In genomic region chr19:12695997-12696365, GRCh38 we compare ENCODE assay signal across 8 cellular contexts. TPM values are rescaled to one million over a fixed set of nuclear protein-coding genes. Genes with fewer than 3 reads are reported as not detected.
DNase-seq lines count a peak whose midpoint lies in the region; ATAC-seq lines count a peak whose summit lies in the region.

No MANE protein-coding gene starts in this region.

- no peaks in the 10 kb centered on the region for H3K9me3 ChIP-seq in iPS-20b (ENCODE audit: insufficient read depth, low read depth, low read length)

- H3K36me3 ChIP-seq in iPS-20b (ENCODE audit: insufficient read depth, low read depth, low read length): peaks cover 29% of the 10 kb centered on the region

- H3K4me3 ChIP-seq in iPS-20b (ENCODE audit: low read length): peak overlapping the region; percentile 93

- H3K4me3 Mint-ChIP-seq in activated T-helper 17 cell treated with anti-CD3 and anti-CD28 coated beads, Interleukin-2, amount 50 U/mL, for 72 hours: peak overlapping the region; percentile 89
- H3K4me3 Mint-ChIP-seq in stimulated activated naive CD8-positive, alpha-beta T cell treated with anti-CD3 and anti-CD28 coated beads, Interleukin-15, amount 100 ng/mL, for 72 hours: peak overlapping the region; percentile 81 to 88

- H3K27ac Mint-ChIP-seq in activated T-helper 17 cell treated with anti-CD3 and anti-CD28 coated beads, Interleukin-2, amount 50 U/mL, for 72 hours: peak overlapping the region; percentile 84
- H3K27ac Mint-ChIP-seq in stimulated activated naive CD8-positive, alpha-beta T cell treated with anti-CD3 and anti-CD28 coated beads, Interleukin-15, amount 100 ng/mL, for 72 hours: peak overlapping the region in 1 of 2 donors; percentile 74

- peaks cover 21% of the 10 kb centered on the region for H3K36me3 Mint-ChIP-seq in activated T-helper 17 cell treated with anti-CD3 and anti-CD28 coated beads, Interleukin-2, amount 50 U/mL, for 72 hours (ENCODE audit: low read depth)

- no peak overlapping the region for H3K27ac ChIP-seq in iPS-20b (ENCODE audit: low read length)

- peak overlapping the region; percentile 90; the same call in 1 of the 2 replicates for H3K9ac ChIP-seq in iPS-20b (ENCODE audit: low read depth, low read length)

- no peaks in the 10 kb centered on the region for H3K27me3 Mint-ChIP-seq in activated T-helper 17 cell treated with anti-CD3 and anti-CD28 coated beads, Interleukin-2, amount 50 U/mL, for 72 hours
- H3K27me3 Mint-ChIP-seq in stimulated activated naive CD8-positive, alpha-beta T cell treated with anti-CD3 and anti-CD28 coated beads, Interleukin-15, amount 100 ng/mL, for 72 hours: no peaks in the 10 kb centered on the region

- H3K4me1 Mint-ChIP-seq in activated T-helper 17 cell treated with anti-CD3 and anti-CD28 coated beads, Interleukin-2, amount 50 U/mL, for 72 hours: peaks cover 5% of the 10 kb centered on the region
- H3K4me1 Mint-ChIP-seq in stimulated activated naive CD8-positive, alpha-beta T cell treated with anti-CD3 and anti-CD28 coated beads, Interleukin-15, amount 100 ng/mL, for 72 hours: peaks cover 15% of the 10 kb centered on the region

- no peaks in the 10 kb centered on the region for H3K9me3 Mint-ChIP-seq in activated T-helper 17 cell treated with anti-CD3 and anti-CD28 coated beads, Interleukin-2, amount 50 U/mL, for 72 hours
- H3K9me3 Mint-ChIP-seq in stimulated activated naive CD8-positive, alpha-beta T cell treated with anti-CD3 and anti-CD28 coated beads, Interleukin-15, amount 100 ng/mL, for 72 hours: no peaks in the 10 kb centered on the region

- no peaks in the 10 kb centered on the region for H3K27me3 ChIP-seq in iPS-20b (ENCODE audit: insufficient read depth, low read length)

- ATAC-seq in GM19025 (IDR thresholded peaks at IDR 0.05; ENCODE audit: low read depth, unreplicated experiment) (peak; percentile 23), HG03045 (IDR thresholded peaks at IDR 0.05; ENCODE audit: unreplicated experiment) (peak; percentile 23), GM19467 (IDR thresholded peaks at IDR 0.05; ENCODE audit: unreplicated experiment) (no peak)
- ATAC-seq in activated T-helper 17 cell treated with anti-CD3 and anti-CD28 coated beads, Interleukin-2, amount 50 U/mL, for 72 hours (replicated peaks): peak; percentile 19
- ATAC-seq in stimulated activated naive CD8-positive, alpha-beta T cell treated with anti-CD3 and anti-CD28 coated beads, Interleukin-15, amount 100 ng/mL, for 72 hours: peak; percentile 42

- no peak for DNase-seq in stimulated activated naive CD8-positive, alpha-beta T cell treated with anti-CD3 and anti-CD28 coated beads, Interleukin-15, amount 100 ng/mL, for 72 hours
- DNase-seq in EL: no peak
- DNase-seq in middle frontal gyrus (ENCODE audit: extremely low spot score, low spot score): no peak

- 0 out of 2 replicates have a peak, but pooled peaks cover 3% of the 10 kb centered on the region for H3K4me1 ChIP-seq in iPS-20b (ENCODE audit: insufficient read depth, low read length)

RNA-seq across cellular contexts. Expression of gene FBXW9, which starts 0.5 kb away (rescaled TPM):
- 1 to 10 TPM; 4.7 to 9.9 TPM for total RNA-seq in activated T-helper 17 cell treated with anti-CD3 and anti-CD28 coated beads, Interleukin-2, amount 50 U/mL, for 72 hours

RNA-seq across cellular contexts. Expression of gene GNG14, which starts 8.2 kb away (rescaled TPM):
- total RNA-seq in activated T-helper 17 cell treated with anti-CD3 and anti-CD28 coated beads, Interleukin-2, amount 50 U/mL, for 72 hours: not detected

RNA-seq across cellular contexts. Expression of gene DHPS, which starts 14.3 kb away (rescaled TPM):
- total RNA-seq in activated T-helper 17 cell treated with anti-CD3 and anti-CD28 coated beads, Interleukin-2, amount 50 U/mL, for 72 hours: 100 to 1,000 TPM; 125 to 167 TPM

RNA-seq across cellular contexts. Expression of gene TNPO2, which starts 27.8 kb away (rescaled TPM):
- 100 to 1,000 TPM in 1 of 2 donors, 10 to 100 TPM in 1; 71.9 to 106 TPM for total RNA-seq in activated T-helper 17 cell treated with anti-CD3 and anti-CD28 coated beads, Interleukin-2, amount 50 U/mL, for 72 hours

RNA-seq across cellular contexts. Expression of gene WDR83, which starts 29.4 kb away (rescaled TPM):
- 10 to 100 TPM; 17.7 to 30.4 TPM for total RNA-seq in activated T-helper 17 cell treated with anti-CD3 and anti-CD28 coated beads, Interleukin-2, amount 50 U/mL, for 72 hours
